Comparison of ENCODE assay signal across 9 cellular contexts in genomic region chr10:132551093-132551807, GRCh38. TPM values are rescaled to one million over a fixed set of nuclear protein-coding genes. Genes with fewer than 3 reads are reported as not detected.
A peak's percentile ranks its signal among the peaks of the same experiment; 100 is the strongest.
DNase-seq lines count a peak whose midpoint lies in the region; ATAC-seq, FAIRE-seq and TF ChIP-seq lines count a peak whose summit lies in the region.
"Had no signal": no experiment of that assay in that cellular context is flagged by ENCODE, and none has a peak within 500 bp of the region (broad histone marks: within the 10 kb centered on the region; RNA-seq: fewer than 3 reads in every experiment).

No MANE protein-coding gene starts in this region.

- H3K27me3 Mint-ChIP-seq in mesothelial cell of epicardium (ENCODE audit: low read depth) = no peaks in the 10 kb centered on the region

- 65 to 72% (median 71%) methylated on average over 9 to 15 of the region's 15 CpGs for WGBS in heart left ventricle, 4 donors

- ATAC-seq in heart left ventricle (peak in 3 of 4 donors; percentile 8 to 16 (median 10)), Right ventricle myocardium inferior (no peak), HG02884 (IDR thresholded peaks at IDR 0.05; ENCODE audit: unreplicated experiment) (peak; percentile 75), omental fat pad (ENCODE audit: low FRiP score) (no peak)

- H3K4me1 Mint-ChIP-seq in mesothelial cell of epicardium = peaks cover 4% of the 10 kb centered on the region

- no peak overlapping the region for H3K4me3 ChIP-seq in heart left ventricle
- H3K4me3 ChIP-seq in neutrophil (ENCODE audit: low read depth in 1 of 2, low read length in 1 of 2) = peak overlapping the region; percentile 54 to 63

- TF ChIP-seq POLR2A in heart left ventricle (IDR thresholded peaks at IDR 0.05) = no peak

- FAIRE-seq in RCC 7860 (lab: Jason Lieb, UNC) = no peak
- FAIRE-seq: G401.6 had no signal

- no peak overlapping the region for H3K4me3 Mint-ChIP-seq in mesothelial cell of epicardium

- DNase-seq in heart left ventricle = peak in 1 of 5 donors; percentile 62
- DNase-seq in Right ventricle myocardium inferior (ENCODE audit: missing footprints) = no peak
- peak; percentile 81 for DNase-seq in SIG-M5 treated with dmso at 0.1 percent for 504 hours (lab: John Stamatoyannopoulos, UW; ENCODE audit: unreplicated experiment)
- DNase-seq in omental fat pad (ENCODE audit: low spot score) = no peak
- DNase-seq in mesothelial cell of epicardium (ENCODE audit: low spot score in 2 of 2, unreplicated experiment in 2 of 2) = no peak
- DNase-seq in RCC 7860 (ENCODE audit: low spot score) = no peak

- H3K27ac Mint-ChIP-seq in mesothelial cell of epicardium = no peak overlapping the region

- intact Hi-C loops in heart left ventricle (cut with DNase I) = no loop called here
- intact Hi-C loops in Right ventricle myocardium inferior (cut with DNase I) = no loop called here

- no peaks in the 10 kb centered on the region for H3K36me3 Mint-ChIP-seq in mesothelial cell of epicardium

- H3K27me3 ChIP-seq in heart left ventricle = no peaks in the 10 kb centered on the region
- H3K27me3 ChIP-seq in neutrophil = no peaks in the 10 kb centered on the region

- H3K36me3 ChIP-seq in heart left ventricle = no peaks in the 10 kb centered on the region
- no peaks in the 10 kb centered on the region for H3K36me3 ChIP-seq in neutrophil

- no peaks in the 10 kb centered on the region for H3K9me3 ChIP-seq in heart left ventricle
- H3K9me3 ChIP-seq in neutrophil = no peaks in the 10 kb centered on the region

- no peak for TF ChIP-seq CTCF in heart left ventricle (IDR thresholded peaks at IDR 0.05)
- TF ChIP-seq CTCF in neutrophil (IDR thresholded peaks at IDR 0.05) = no peak
- no peak for TF ChIP-seq CTCF in omental fat pad (IDR thresholded peaks at IDR 0.05)
- no peak for TF ChIP-seq CTCF in mesothelial cell of epicardium (IDR thresholded peaks at IDR 0.05; ENCODE audit: unreplicated experiment)

- no peaks in the 10 kb centered on the region for H3K9me3 Mint-ChIP-seq in mesothelial cell of epicardium

- peaks cover 3 to 79% (median 51%) of the 10 kb centered on the region in 12 donors for H3K4me1 ChIP-seq in heart left ventricle
- H3K4me1 ChIP-seq in neutrophil (ENCODE audit: control insufficient read depth in 1 of 2, insufficient read depth in 1 of 2, low read depth in 1 of 2, low read length in 1 of 2) = peaks cover 91 to 98% of the 10 kb centered on the region in 2 experiments

- H3K27ac ChIP-seq in heart left ventricle (peak overlapping the region in 1 of 12 donors; percentile 12), neutrophil (peak overlapping the region; percentile 97)

RNA-seq across cellular contexts. Expression of gene INPP5A, which starts 13.7 kb away (rescaled TPM):
- total RNA-seq in heart left ventricle = 100 to 1,000 TPM in 6 of 9 donors, 10 to 100 TPM in 3; 78.1 to 179 (median 113) TPM
- 10 to 100 TPM; 38.6 to 60.1 TPM for polyA plus RNA-seq in heart left ventricle
- total RNA-seq in Right ventricle myocardium inferior = 108 TPM
- 10 to 100 TPM; 34.1 to 49.3 (median 43.3) TPM for total RNA-seq in omental fat pad
- total RNA-seq in mesothelial cell of epicardium = 36.4 to 41.8 TPM (median 41.0 TPM) in 3 replicates

Comparison
In these comparisons a context has a peak if more than half of its experiments do, and no peak if none do; other contexts are left out.
1. ATAC-seq: peak in heart left ventricle (3 of 4) and HG02884 (single experiment); none in Right ventricle myocardium inferior (single experiment) and omental fat pad (single experiment).
2. H3K4me3 ChIP-seq: peak in neutrophil (2 of 2); none in heart left ventricle (0 of 12).